ENCODE assay signal across 1 cellular context in the genomic region with DNA sequence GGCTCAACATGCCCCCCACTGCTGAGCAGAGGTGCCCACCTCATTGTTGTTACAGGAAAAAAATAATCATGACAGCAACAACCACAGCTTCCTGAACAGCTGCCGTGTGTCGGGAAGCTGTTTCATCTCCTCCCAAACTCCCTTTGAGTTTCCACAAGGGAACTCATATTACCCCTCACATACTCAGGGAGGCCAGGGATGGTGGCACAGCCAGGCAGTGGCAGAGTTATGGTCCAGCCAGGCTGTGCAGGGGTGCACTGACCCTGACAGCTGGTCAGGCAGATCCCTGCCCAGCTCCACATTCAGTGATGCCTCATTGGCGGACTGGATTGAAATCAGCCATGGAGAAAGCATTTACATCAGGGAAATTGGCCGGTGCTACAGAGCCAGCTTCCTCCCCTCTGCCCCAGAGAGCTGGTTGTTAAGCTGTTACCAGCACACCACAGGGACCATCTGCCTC.
TF ChIP-seq lines count a peak whose summit lies in the region.

No MANE protein-coding gene starts in this region.

TF ChIP-seq in IMR-90, 13 proteins besides CTCF, POLR2A, EP300 and RAD21 (continued from another document):
- TF ChIP-seq, protein P1, sequence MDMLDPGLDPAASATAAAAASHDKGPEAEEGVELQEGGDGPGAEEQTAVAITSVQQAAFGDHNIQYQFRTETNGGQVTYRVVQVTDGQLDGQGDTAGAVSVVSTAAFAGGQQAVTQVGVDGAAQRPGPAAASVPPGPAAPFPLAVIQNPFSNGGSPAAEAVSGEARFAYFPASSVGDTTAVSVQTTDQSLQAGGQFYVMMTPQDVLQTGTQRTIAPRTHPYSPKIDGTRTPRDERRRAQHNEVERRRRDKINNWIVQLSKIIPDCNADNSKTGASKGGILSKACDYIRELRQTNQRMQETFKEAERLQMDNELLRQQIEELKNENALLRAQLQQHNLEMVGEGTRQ (IDR thresholded peaks at IDR 0.05; ENCODE audit: low read depth, low read length): no peak
- no peak for TF ChIP-seq SMC3 (IDR thresholded peaks at IDR 0.05; ENCODE audit: low read depth, low read length)
- no peak for TF ChIP-seq FOS (IDR thresholded peaks at IDR 0.05; ENCODE audit: low read depth, low read length)
- TF ChIP-seq CHD1 (IDR thresholded peaks at IDR 0.05; ENCODE audit: low read depth, low read length): no peak
- TF ChIP-seq NFE2L2 (IDR thresholded peaks at IDR 0.05; ENCODE audit: low read depth, low read length): no peak
